8 cellular contexts compared by ENCODE assay signal in the genomic region with DNA sequence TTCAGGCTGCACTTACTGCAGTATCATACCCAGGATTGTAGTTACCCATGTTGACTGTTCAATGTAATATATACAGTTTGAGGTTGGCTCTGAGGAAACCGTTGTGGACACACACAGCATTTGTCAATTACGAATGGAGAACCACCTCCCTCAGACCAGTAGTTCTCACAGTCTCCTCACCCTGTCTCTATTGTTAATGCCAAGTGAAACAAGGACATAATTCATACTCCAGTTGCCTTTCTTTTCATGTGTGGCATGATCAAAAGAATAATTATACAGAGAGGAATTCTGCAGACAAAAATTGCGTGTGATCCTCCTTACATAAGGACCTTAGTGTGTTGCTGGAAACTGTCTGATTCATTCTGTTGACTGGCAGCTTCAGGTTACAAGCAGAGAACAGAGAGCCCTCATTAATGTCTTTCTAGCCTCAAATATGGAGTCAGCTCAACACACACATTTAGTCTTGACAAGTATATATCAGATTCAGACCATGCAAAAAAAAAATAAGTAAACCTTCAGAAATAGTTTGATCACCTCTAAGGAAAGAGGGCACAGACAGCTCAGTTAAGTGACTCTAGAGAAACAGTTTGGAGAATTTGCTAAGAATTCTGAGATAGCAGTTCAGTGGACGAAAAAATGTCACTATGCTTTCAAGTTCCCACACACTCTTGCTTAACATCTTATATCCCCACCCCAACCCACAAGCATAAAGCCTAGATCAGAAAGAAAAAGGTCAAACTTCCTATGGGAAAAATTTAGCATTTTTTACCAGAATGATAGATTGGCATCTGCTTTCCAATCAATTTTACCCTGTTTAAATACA.
DNase-seq lines count a peak whose midpoint lies in the region; ATAC-seq lines count a peak whose summit lies in the region.

No MANE protein-coding gene starts in this region.

- peaks cover 12% of the 10 kb centered on the region for H3K36me3 Mint-ChIP-seq in activated CD8-positive, alpha-beta memory T cell treated with anti-CD3 and anti-CD28 coated beads, Interleukin-2, amount 10 ng/mL, durations not matched to agents 7 days and 5 days
- H3K36me3 Mint-ChIP-seq in T-helper 2 cell treated with Interferon-gamma antibody and Interleukin-4, amounts not matched to agents 5 μg/mL and 100 μg/mL, for 36 hours (ENCODE audit: low read depth), result peaks cover 5% of the 10 kb centered on the region

- no peaks in the 10 kb centered on the region for H3K9me3 Mint-ChIP-seq in activated CD8-positive, alpha-beta memory T cell treated with anti-CD3 and anti-CD28 coated beads, Interleukin-2, amount 10 ng/mL, durations not matched to agents 7 days and 5 days (ENCODE audit: low read depth)
- H3K9me3 Mint-ChIP-seq in T-helper 2 cell treated with Interferon-gamma antibody and Interleukin-4, amounts not matched to agents 5 μg/mL and 100 μg/mL, for 36 hours, result no peaks in the 10 kb centered on the region

- H3K4me1 Mint-ChIP-seq in activated CD8-positive, alpha-beta memory T cell treated with anti-CD3 and anti-CD28 coated beads, Interleukin-2, amount 10 ng/mL, durations not matched to agents 7 days and 5 days, result peaks cover 57% of the 10 kb centered on the region
- peaks cover 53% of the 10 kb centered on the region for H3K4me1 Mint-ChIP-seq in T-helper 2 cell treated with Interferon-gamma antibody and Interleukin-4, amounts not matched to agents 5 μg/mL and 100 μg/mL, for 36 hours (ENCODE audit: low read depth)

- H3K27me3 Mint-ChIP-seq in activated CD8-positive, alpha-beta memory T cell treated with anti-CD3 and anti-CD28 coated beads, Interleukin-2, amount 10 ng/mL, durations not matched to agents 7 days and 5 days, result no peaks in the 10 kb centered on the region
- H3K27me3 Mint-ChIP-seq in T-helper 2 cell treated with Interferon-gamma antibody and Interleukin-4, amounts not matched to agents 5 μg/mL and 100 μg/mL, for 36 hours (ENCODE audit: low read depth), result no peaks in the 10 kb centered on the region

- peak; percentile 27 for ATAC-seq in activated CD8-positive, alpha-beta memory T cell treated with anti-CD3 and anti-CD28 coated beads, Interleukin-2, amount 10 ng/mL, durations not matched to agents 7 days and 5 days
- ATAC-seq in GM21825 (IDR thresholded peaks at IDR 0.05; ENCODE audit: unreplicated experiment), result no peak

- H3K27ac ChIP-seq in temporal lobe (ENCODE audit: low read depth, low read length), result peak overlapping the region; percentile 13

- DNase-seq in activated CD8-positive, alpha-beta memory T cell treated with anti-CD3 and anti-CD28 coated beads, Interleukin-2, amount 10 ng/mL, durations not matched to agents 7 days and 5 days, result no peak
- no peak for DNase-seq in activated CD8-positive, alpha-beta memory T cell treated with anti-CD3 and anti-CD28 coated beads, Interleukin-2, amount 50 U/mL, for 4 hours
- no peak for DNase-seq in T-helper 2 cell treated with Interferon-gamma antibody and Interleukin-4, amounts not matched to agents 5 μg/mL and 100 μg/mL, for 36 hours (ENCODE audit: low spot score)
- DNase-seq in globus pallidus (ENCODE audit: low spot score), result peak; percentile 41
- no peak for DNase-seq in OCI-M2 (lab: John Stamatoyannopoulos, UW; ENCODE audit: unreplicated experiment)
- no peak for DNase-seq in activated CD8-positive, alpha-beta memory T cell treated with anti-CD3 and anti-CD28 coated beads, Interleukin-2, amount 50 U/mL, for 48 hours

- no peak overlapping the region for H3K4me3 Mint-ChIP-seq in activated CD8-positive, alpha-beta memory T cell treated with anti-CD3 and anti-CD28 coated beads, Interleukin-2, amount 10 ng/mL, durations not matched to agents 7 days and 5 days
- H3K4me3 Mint-ChIP-seq in T-helper 2 cell treated with Interferon-gamma antibody and Interleukin-4, amounts not matched to agents 5 μg/mL and 100 μg/mL, for 36 hours, result peak overlapping the region; percentile 32

- H3K27ac Mint-ChIP-seq in activated CD8-positive, alpha-beta memory T cell treated with anti-CD3 and anti-CD28 coated beads, Interleukin-2, amount 10 ng/mL, durations not matched to agents 7 days and 5 days, result peak overlapping the region; percentile 77
- peak overlapping the region; percentile 76 for H3K27ac Mint-ChIP-seq in T-helper 2 cell treated with Interferon-gamma antibody and Interleukin-4, amounts not matched to agents 5 μg/mL and 100 μg/mL, for 36 hours

- CTCF ChIA-PET in activated CD8-positive, alpha-beta memory T cell treated with anti-CD3 and anti-CD28 coated beads, Interleukin-2, amount 10 ng/mL, durations not matched to agents 7 days and 5 days (lab: Charles Lee), result interaction anchor here (1.7 kb wide), 1 partner anchor 10 kb away, joined by 5 read pairs; no protein-coding TSS in a partner anchor
